In the genomic region with DNA sequence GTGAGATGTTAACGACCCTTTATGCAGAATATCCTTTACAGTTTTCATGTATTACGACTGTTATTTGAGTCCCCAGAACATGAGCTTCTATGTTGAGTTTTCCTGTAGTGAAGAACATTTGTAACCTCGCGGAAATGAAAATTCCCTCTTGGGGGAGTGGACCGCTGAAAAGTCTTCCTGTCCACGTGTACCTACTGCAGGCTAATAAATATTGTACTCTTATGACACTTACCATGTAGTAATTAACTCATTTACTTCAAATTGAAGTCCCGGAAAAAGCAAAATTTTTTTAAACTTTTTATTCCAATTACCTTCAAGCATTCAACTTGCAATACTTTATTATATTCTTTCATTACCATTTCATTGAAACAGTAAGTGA, we compare ENCODE assay signal across 8 cellular contexts. TPM values are rescaled to one million over a fixed set of nuclear protein-coding genes. Genes with fewer than 3 reads are reported as not detected.
A peak's percentile ranks its signal among the peaks of the same experiment; 100 is the strongest.
DNase-seq lines count a peak whose midpoint lies in the region; ATAC-seq and TF ChIP-seq lines count a peak whose summit lies in the region.

No MANE protein-coding gene starts in this region.

- H3K36me3 ChIP-seq in Peyer's patch, result no peaks in the 10 kb centered on the region
- H3K36me3 ChIP-seq in esophagus (ENCODE audit: control insufficient read depth in 2 of 2, insufficient read depth in 2 of 2, low read length in 1 of 2), result no peaks in the 10 kb centered on the region
- H3K36me3 ChIP-seq in psoas muscle (ENCODE audit: insufficient read depth in 1 of 2, low read depth in 1 of 2), result no peaks in the 10 kb centered on the region

- intact Hi-C loops in psoas muscle (cut with DNase I), result no loop called here

- H3K27me3 ChIP-seq in Peyer's patch, result no peaks in the 10 kb centered on the region
- H3K27me3 ChIP-seq in esophagus (ENCODE audit: control insufficient read depth in 1 of 2, insufficient read depth in 2 of 2, low read length in 2 of 2), result no peaks in the 10 kb centered on the region
- no peaks in the 10 kb centered on the region for H3K27me3 ChIP-seq in psoas muscle (ENCODE audit: insufficient read depth in 3 of 3, low read length in 2 of 3)

- DNase-seq in GM04504 (ENCODE audit: low read depth), result peak; percentile 0
- no peak for DNase-seq in Peyer's patch
- DNase-seq in psoas muscle, result no peak
- no peak for DNase-seq in NCI-H2196 (lab: John Stamatoyannopoulos, UW; ENCODE audit: unreplicated experiment)
- DNase-seq in HuH-7.5 (ENCODE audit: low spot score), result no peak
- DNase-seq in GM10266 (ENCODE audit: extremely low spot score), result no peak

- ATAC-seq in psoas muscle, result no peak
- no peak for ATAC-seq in HG03039 (IDR thresholded peaks at IDR 0.05; ENCODE audit: unreplicated experiment)

- H3K9me3 ChIP-seq in Peyer's patch (no peaks in the 10 kb centered on the region), esophagus (ENCODE audit: control insufficient read depth in 2 of 2, insufficient read depth in 1 of 2, low read depth in 1 of 2, low read length in 1 of 2) (no peaks in the 10 kb centered on the region), psoas muscle (no peaks in the 10 kb centered on the region)

- H3K4me1 ChIP-seq in Peyer's patch (peaks cover 3 to 27% (median 11%) of the 10 kb centered on the region in 4 donors), esophagus (ENCODE audit: control insufficient read depth in 2 of 2, insufficient read depth in 2 of 2, low read length in 1 of 2) (peaks cover 0 to 6% of the 10 kb centered on the region in 2 donors), psoas muscle (peaks cover 33% of the 10 kb centered on the region)

- no peak for TF ChIP-seq POLR2A in Peyer's patch (IDR thresholded peaks at IDR 0.05)

- H3K27ac ChIP-seq in Peyer's patch (peak overlapping the region in 3 of 4 donors; percentile 67 to 89 (median 79)), esophagus (ENCODE audit: low read depth in 2 of 2, low read length in 1 of 2) (peak overlapping the region in 1 of 2 donors; percentile 93), psoas muscle (peak overlapping the region; percentile 85)

- TF ChIP-seq CTCF in Peyer's patch (IDR thresholded peaks at IDR 0.05) (no peak), psoas muscle (IDR thresholded peaks at IDR 0.05) (no peak), GM10266 (IDR thresholded peaks at IDR 0.05; ENCODE audit: control insufficient read depth, insufficient read depth, low read depth, missing control alignments) (no peak)

- H3K4me3 ChIP-seq in Peyer's patch (peak overlapping the region; percentile 64 to 87 (median 82)), esophagus (ENCODE audit: low read depth in 1 of 2, low read length in 2 of 2) (peak overlapping the region; percentile 98), psoas muscle (peak overlapping the region; percentile 78)

- 5 to 8% methylated on average over 7 of the region's 7 CpGs for WGBS in esophagus, 2 donors
- 6 to 11% (median 8%) methylated on average over 7 of the region's 7 CpGs for whole genome bisulfite sequencing in psoas muscle, 3 donors

RNA-seq across cellular contexts. Expression of a gene that starts 1.1 kb away (rescaled TPM):
- 10 to 100 TPM; 28.1 to 69.3 (median 55.4) TPM for total RNA-seq in Peyer's patch
- polyA plus RNA-seq in esophagus, result 10 to 100 TPM; 10.8 to 18.9 TPM
- total RNA-seq in psoas muscle, result 10 to 100 TPM; 23.8 to 27.1 (median 25.5) TPM
- polyA plus RNA-seq in psoas muscle, result 10 to 100 TPM; 28.2 to 49.6 (median 34.4) TPM

RNA-seq across cellular contexts. Expression of a gene that starts 1.1 kb away (rescaled TPM):
- 10 to 100 TPM; 11.7 to 30.5 (median 18.3) TPM for total RNA-seq in Peyer's patch
- polyA plus RNA-seq in esophagus, result 1 to 10 TPM; 5.8 to 8.0 TPM
- 1 to 10 TPM; 3.5 to 6.8 (median 5.9) TPM for total RNA-seq in psoas muscle
- 1 to 10 TPM; 2.9 to 6.4 (median 3.8) TPM for polyA plus RNA-seq in psoas muscle

RNA-seq across cellular contexts. Expression of a gene that starts 20.3 kb away (rescaled TPM):
- 1 to 10 TPM in 3 of 4 donors, not detected in 1; 1.9 to 3.2 (median 2.9) TPM for total RNA-seq in Peyer's patch
- polyA plus RNA-seq in esophagus, result 1 to 10 TPM; 4.1 to 6.2 TPM
- total RNA-seq in psoas muscle, result 1 to 10 TPM; 3.5 to 5.5 (median 4.9) TPM
- polyA plus RNA-seq in psoas muscle, result 10 to 100 TPM in 1 of 3 donors, 1 to 10 TPM in 2; 8.1 to 13.9 (median 8.5) TPM
